Comparison of ENCODE assay signal across 15 cellular contexts in genomic region chr2:97067279-97068004, GRCh38.
"Had no signal": no experiment of that assay in that cellular context is flagged by ENCODE, and none has a peak within 500 bp of the region (broad histone marks: within the 10 kb centered on the region; RNA-seq: fewer than 3 reads in every experiment).

No MANE protein-coding gene starts in this region.

- H3K9me3 ChIP-seq: tibial artery, vagina had no signal

- FAIRE-seq: astrocyte had no signal

- H3K27ac ChIP-seq: dorsolateral prefrontal cortex, ovary, tibial artery, vagina had no signal

- H3K4me3 ChIP-seq: dorsolateral prefrontal cortex, ovary, tibial artery, vagina had no signal

- ATAC-seq: activated naive CD8-positive, alpha-beta T cell treated with anti-CD3 and anti-CD28 coated beads, Interleukin-2, amount 50 U/mL, for 24 hours; activated T-helper 17 cell treated with anti-CD3 and anti-CD28 coated beads, Interleukin-2, amount 50 U/mL, for 72 hours had no signal

- H3K36me3 ChIP-seq: ovary, tibial artery, vagina had no signal

- DNase-seq: activated CD4-positive, alpha-beta T cell treated with anti-CD3 and anti-CD28 coated beads for 1 hour; activated CD4-positive, alpha-beta T cell treated with anti-CD3 and anti-CD28 coated beads, Interleukin-2, amount 50 U/mL, for 4 hours; activated naive CD4-positive, alpha-beta T cell treated with anti-CD3 and anti-CD28 coated beads for 36 hours; activated naive CD8-positive, alpha-beta T cell treated with anti-CD3 and anti-CD28 coated beads, Interleukin-2, amount 50 U/mL, for 24 hours; dorsolateral prefrontal cortex; erythroblast; hypothalamus; ovary; stimulated activated CD4-positive, alpha-beta T cell treated with anti-CD3 and anti-CD28 coated beads, Interleukin-12 subunit alpha, Interleukin-12 subunit beta, amount 100 ng/mL, for 4 hours; stimulated activated CD4-positive, alpha-beta T cell treated with anti-CD3 and anti-CD28 coated beads, Interleukin-2, amount 100 ng/mL, for 24 hours; T-helper 1 cell; tibial artery had no signal

- H3K4me1 ChIP-seq: tibial artery, vagina had no signal

- H3K27me3 ChIP-seq: ovary, vagina had no signal
